Comparison of ENCODE assay signal across 25 cellular contexts in the genomic region with DNA sequence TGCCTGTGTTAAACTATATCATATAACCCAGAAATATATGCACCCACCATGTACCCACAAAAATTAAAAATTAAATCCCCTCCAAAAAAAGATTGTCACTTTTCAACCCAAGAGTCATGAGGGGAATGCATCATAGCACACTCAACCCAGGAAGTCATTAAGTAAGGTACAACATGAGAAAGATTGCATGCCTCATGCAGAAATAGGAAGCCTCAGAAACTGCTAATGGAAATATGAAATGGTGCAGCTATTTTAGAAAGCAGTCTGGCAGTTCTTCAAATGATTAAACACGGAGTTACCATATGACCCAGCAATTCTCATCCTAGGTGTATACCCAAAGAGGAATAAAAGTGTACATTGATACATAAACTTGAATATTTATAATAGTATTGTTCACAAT.
A peak's percentile ranks its signal among the peaks of the same experiment; 100 is the strongest.
DNase-seq lines count a peak whose midpoint lies in the region; ATAC-seq and TF ChIP-seq lines count a peak whose summit lies in the region.
"Had no signal": no experiment of that assay in that cellular context is flagged by ENCODE, and none has a peak within 500 bp of the region (broad histone marks: within the 10 kb centered on the region; RNA-seq: fewer than 3 reads in every experiment).

No MANE protein-coding gene starts in this region.

- peaks cover 0 to 2% (median 0%) of the 10 kb centered on the region in 3 donors for H3K27me3 ChIP-seq in gastrocnemius medialis
- H3K27me3 ChIP-seq in right atrium auricular region = no peaks in the 10 kb centered on the region
- H3K27me3 ChIP-seq: BLaER1 treated with 17β-estradiol and CSF1 and Interleukin-3, amounts not matched to agents 10 nM and 100 nM had no signal

- no peak overlapping the region for H3K4me3 ChIP-seq in gastrocnemius medialis
- no peak overlapping the region for H3K4me3 ChIP-seq in right atrium auricular region
- H3K4me3 ChIP-seq: BLaER1 treated with 17β-estradiol and CSF1 and Interleukin-3, amounts not matched to agents 10 nM and 100 nM; K562; MG63; SK-N-MC had no signal

- intact Hi-C loops in gastrocnemius medialis (cut with DNase I; ENCODE audit: low total_unique reads) = no loop called here
- intact Hi-C loops in Right ventricle myocardium inferior (cut with DNase I) = no loop called here

- in situ Hi-C loops in gastrocnemius medialis (cut with MboI; ENCODE audit: low sequenced_read_pairs in 4 of 4) = no loop called here

- TF ChIP-seq POLR2A in gastrocnemius medialis (IDR thresholded peaks at IDR 0.05) = no peak

- H3K27ac ChIP-seq in gastrocnemius medialis = no peak overlapping the region
- H3K27ac ChIP-seq in right atrium auricular region = no peak overlapping the region
- H3K27ac ChIP-seq: BLaER1 treated with 17β-estradiol and CSF1 and Interleukin-3, amounts not matched to agents 10 nM and 100 nM; SK-N-MC had no signal

- no peaks in the 10 kb centered on the region for H3K4me1 ChIP-seq in gastrocnemius medialis
- no peaks in the 10 kb centered on the region for H3K4me1 ChIP-seq in right atrium auricular region
- H3K4me1 ChIP-seq: Caco-2 had no signal

- peak; percentile 61 for ATAC-seq in GM18502 (IDR thresholded peaks at IDR 0.05; ENCODE audit: poor library complexity, unreplicated experiment)
- peak; percentile 43 for ATAC-seq in GM18873 (IDR thresholded peaks at IDR 0.05; ENCODE audit: low FRiP score, unreplicated experiment)
- ATAC-seq in GM21529 (IDR thresholded peaks at IDR 0.05; ENCODE audit: unreplicated experiment) = peak; percentile 73
- peak; percentile 68 for ATAC-seq in HG02938 (IDR thresholded peaks at IDR 0.05; ENCODE audit: unreplicated experiment)
- no peak for ATAC-seq in gastrocnemius medialis
- no peak for ATAC-seq in HG02623 (IDR thresholded peaks at IDR 0.05; ENCODE audit: unreplicated experiment)
- ATAC-seq in Right ventricle myocardium inferior = no peak
- ATAC-seq: T-helper 17 cell had no signal

- H3K36me3 ChIP-seq in gastrocnemius medialis (no peaks in the 10 kb centered on the region), right atrium auricular region (no peaks in the 10 kb centered on the region)
- H3K36me3 ChIP-seq: BLaER1 treated with 17β-estradiol and CSF1 and Interleukin-3, amounts not matched to agents 10 nM and 100 nM; MG63 had no signal

- H3K9me3 ChIP-seq in gastrocnemius medialis (no peaks in the 10 kb centered on the region), right atrium auricular region (no peaks in the 10 kb centered on the region)
- H3K9me3 ChIP-seq: Caco-2, MG63 had no signal

- no peak for DNase-seq in gastrocnemius medialis
- DNase-seq in right atrium auricular region (ENCODE audit: low spot score) = no peak
- no peak for DNase-seq in Right ventricle myocardium inferior (ENCODE audit: missing footprints)
- DNase-seq: 8988T; Caco-2; CD4-positive, alpha-beta memory T cell; DMS 273 treated with DMSO at 0.1 percent for 48 hours; DMS79 treated with DMSO at 0.1 percent for 48 hours; H7; MG63; NCI-H1417 treated with DMSO at 0.1 percent for 48 hours; NCI-H187; NCI-H446 treated with DMSO at 0.1 percent for 48 hours; NCI-H526 treated with DMSO at 0.1 percent for 48 hours; SHP77 treated with DMSO at 0.1 percent for 48 hours; SW 1271; T-helper 17 cell had no signal

- no peak for TF ChIP-seq CTCF in gastrocnemius medialis (IDR thresholded peaks at IDR 0.05 in 4 of 5, conservative IDR thresholded peaks at IDR 0.05 in 1 of 5)
- TF ChIP-seq CTCF in right atrium auricular region (IDR thresholded peaks at IDR 0.05) = no peak

Comparison
In these comparisons a context has a peak if more than half of its experiments do, and no peak if none do; other contexts are left out.
1. ATAC-seq: peak in GM18502 (single experiment), GM18873 (single experiment), GM21529 (single experiment) and HG02938 (single experiment); none in gastrocnemius medialis (0 of 2), HG02623 (single experiment) and Right ventricle myocardium inferior (single experiment).